Comparison of ENCODE assay signal across 11 cellular contexts in the genomic region with DNA sequence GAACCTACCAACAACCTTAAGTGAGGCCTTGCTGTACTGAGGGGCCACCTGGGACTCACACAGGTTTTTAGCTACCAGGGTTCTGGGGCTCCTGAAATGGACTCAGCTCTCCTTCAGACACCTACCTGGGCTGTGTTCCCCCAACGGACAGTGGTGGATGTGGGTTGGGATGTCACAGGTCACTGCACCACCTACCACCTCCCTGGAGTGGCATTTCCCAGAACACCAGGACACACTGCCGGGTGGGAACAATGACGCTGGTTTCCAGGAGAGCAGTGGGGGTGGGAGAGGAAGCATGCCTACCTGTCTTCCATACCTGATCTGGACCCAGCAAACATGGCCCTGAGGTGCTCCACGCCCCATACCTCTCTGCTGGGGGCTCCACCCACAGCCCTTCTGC. TPM values are rescaled to one million over a fixed set of nuclear protein-coding genes. Genes with fewer than 3 reads are reported as not detected.
A peak's percentile ranks its signal among the peaks of the same experiment; 100 is the strongest.
DNase-seq lines count a peak whose midpoint lies in the region; ATAC-seq, FAIRE-seq and TF ChIP-seq lines count a peak whose summit lies in the region.
"Had no signal": no experiment of that assay in that cellular context is flagged by ENCODE, and none has a peak within 500 bp of the region (broad histone marks: within the 10 kb centered on the region; RNA-seq: fewer than 3 reads in every experiment).

No MANE protein-coding gene starts in this region.

- no peak for FAIRE-seq in GM12892 (lab: Jason Lieb, UNC)

- H3K9me3 ChIP-seq in KOPT-K1 (ENCODE audit: insufficient read depth, low read length, poor library complexity, severe bottlenecking) (no peaks in the 10 kb centered on the region), muscle layer of duodenum (ENCODE audit: control insufficient read depth in 1 of 2, low read length in 2 of 2) (no peaks in the 10 kb centered on the region), testis (no peaks in the 10 kb centered on the region)
- H3K9me3 ChIP-seq: HAP-1 had no signal

- TF ChIP-seq POLR2A in testis (IDR thresholded peaks at IDR 0.05) (no peak), GM12892 (IDR thresholded peaks at IDR 0.05; ENCODE audit: low read depth, low read length) (no peak)

- in situ Hi-C loops in brain microvascular endothelial cell (cut with HindIII; ENCODE audit: low pct_ligation_motif_present, low sequenced_read_pairs), result no loop called here

- peaks cover 16 to 35% of the 10 kb centered on the region in 2 donors for H3K4me1 ChIP-seq in muscle layer of duodenum (ENCODE audit: control insufficient read depth in 1 of 2, insufficient read depth in 2 of 2, low read length in 2 of 2)
- H3K4me1 ChIP-seq in testis, result peaks cover 49% of the 10 kb centered on the region

- H3K27me3 ChIP-seq in brain microvascular endothelial cell (replicated peaks) (no peaks in the 10 kb centered on the region), muscle layer of duodenum (ENCODE audit: low read depth, low read length) (no peaks in the 10 kb centered on the region), testis (no peaks in the 10 kb centered on the region)

- no peak overlapping the region for H3K4me3 ChIP-seq in brain microvascular endothelial cell (ENCODE audit: low read depth, low read length)
- no peak overlapping the region for H3K4me3 ChIP-seq in muscle layer of duodenum (ENCODE audit: low read depth in 1 of 2, low read length in 2 of 2)
- H3K4me3 ChIP-seq in testis, result no peak overlapping the region
- H3K4me3 ChIP-seq: HAP-1 had no signal

- H3K36me3 ChIP-seq in KOPT-K1 (ENCODE audit: insufficient read depth, low read length), result peaks cover 89% of the 10 kb centered on the region
- H3K36me3 ChIP-seq in brain microvascular endothelial cell (replicated peaks), result peaks cover 9% of the 10 kb centered on the region
- no peaks in the 10 kb centered on the region for H3K36me3 ChIP-seq in muscle layer of duodenum (ENCODE audit: control insufficient read depth in 1 of 2, insufficient read depth in 2 of 2, low read length in 2 of 2)
- H3K36me3 ChIP-seq in testis (ENCODE audit: low read depth, missing control alignments), result no peaks in the 10 kb centered on the region
- H3K36me3 ChIP-seq: HAP-1 had no signal

- DNase-seq in brain microvascular endothelial cell, result no peak
- DNase-seq in testis, result no peak
- DNase-seq in HPDE6-E6E7 (ENCODE audit: extremely low spot score), result no peak
- DNase-seq in GM12892 (ENCODE audit: insufficient read length), result no peak
- DNase-seq: effector CD4-positive, alpha-beta T cell; NCI-H1048; T-helper 9 cell had no signal

- TF ChIP-seq CTCF in brain microvascular endothelial cell (IDR thresholded peaks at IDR 0.05; ENCODE audit: low read depth, low read length, missing control alignments) (no peak), testis (IDR thresholded peaks at IDR 0.05) (no peak)

- intact Hi-C loops in testis (cut with DNase I; ENCODE audit: low total_unique reads), result no loop called here

- 81 to 91% methylated on average over 3 to 4 of the region's 4 CpGs for WGBS in testis, 2 donors

- H3K27ac ChIP-seq in KOPT-K1 (ENCODE audit: low read depth, low read length, poor library complexity, severe bottlenecking), result peak overlapping the region; percentile 44
- H3K27ac ChIP-seq in brain microvascular endothelial cell, result peak overlapping the region; percentile 60
- H3K27ac ChIP-seq in muscle layer of duodenum (ENCODE audit: low read length), result peak overlapping the region; percentile 69
- peak overlapping the region; percentile 61 to 77 for H3K27ac ChIP-seq in testis

- no peak for ATAC-seq in GM21360 (IDR thresholded peaks at IDR 0.05; ENCODE audit: unreplicated experiment)

RNA-seq across cellular contexts. Expression of gene ERGIC1, which starts 20.9 kb away (rescaled TPM):
- total RNA-seq in testis, result 10 to 100 TPM; 89.8 to 100.0 TPM
- polyA plus RNA-seq in testis (ENCODE audit: insufficient read depth, low read depth, low replicate concordance), result 94.1 TPM
- polyA plus RNA-seq in GM12892 (2012; ENCODE audit: missing spikeins), result 58.7 TPM
